8 cellular contexts compared by ENCODE assay signal in the genomic region with DNA sequence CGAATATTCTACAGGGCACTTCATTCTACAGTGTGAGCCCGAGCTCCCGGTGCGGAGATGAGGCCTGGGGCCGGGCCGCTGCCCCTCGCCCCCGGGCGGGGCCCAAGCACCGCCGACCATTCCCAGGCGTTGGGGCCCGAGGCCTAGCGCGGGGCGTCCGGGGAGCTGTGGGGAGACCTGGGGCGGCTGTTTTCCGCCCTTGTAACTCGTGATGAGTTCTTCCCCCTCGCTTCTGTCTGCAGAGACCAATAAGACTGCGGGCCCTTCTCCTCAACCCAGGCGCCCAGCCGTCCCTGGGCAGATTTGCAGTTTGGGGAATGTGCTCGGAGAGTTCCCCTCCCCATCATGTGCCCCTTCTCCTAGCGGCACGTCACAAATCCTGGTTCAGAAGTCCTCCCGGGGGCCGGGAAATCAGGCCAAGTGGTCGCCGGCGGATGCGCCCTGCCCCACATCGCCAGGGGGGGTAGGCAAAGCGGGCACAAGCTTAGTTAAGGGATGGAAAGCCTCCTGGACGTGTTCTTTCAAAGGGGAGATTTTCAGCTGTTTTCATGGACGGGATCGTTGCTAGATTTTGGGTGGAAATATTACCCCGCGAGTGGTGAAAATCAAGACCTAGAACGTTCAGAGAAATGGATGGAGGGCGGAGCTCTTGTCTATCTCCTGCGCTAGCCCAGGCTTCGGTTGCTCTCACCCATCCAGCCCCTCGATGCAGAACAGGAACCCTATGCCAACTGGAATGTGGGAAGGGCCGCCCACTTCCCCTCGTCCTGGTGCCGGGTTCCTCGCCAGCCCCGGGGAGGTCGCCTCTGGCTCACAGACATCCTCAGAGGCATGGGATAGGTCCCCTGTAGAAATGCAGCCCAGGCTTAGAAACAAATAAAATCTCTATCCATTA. TPM values are rescaled to one million over a fixed set of nuclear protein-coding genes. Genes with fewer than 3 reads are reported as not detected.
DNase-seq lines count a peak whose midpoint lies in the region; ATAC-seq and TF ChIP-seq lines count a peak whose summit lies in the region.

No MANE protein-coding gene starts in this region.

- ATAC-seq in GM18505 (IDR thresholded peaks at IDR 0.05; ENCODE audit: unreplicated experiment), result peak; percentile 13
- peak; percentile 22 for ATAC-seq in HG03045 (IDR thresholded peaks at IDR 0.05; ENCODE audit: unreplicated experiment)
- peak in 3 of 4 donors; percentile 1 to 37 (median 15) for ATAC-seq in heart left ventricle
- peak; percentile 67 for ATAC-seq in aorta (ENCODE audit: low FRiP score)

- H3K27me3 ChIP-seq in PC-9 (ENCODE audit: insufficient read depth, low read depth) (no peaks in the 10 kb centered on the region), adipocyte (replicated peaks; ENCODE audit: control insufficient read depth, insufficient read depth, low read length) (no peaks in the 10 kb centered on the region), heart left ventricle (no peaks in the 10 kb centered on the region), parathyroid adenoma (ENCODE audit: control insufficient read depth, insufficient read depth, low read length) (no peaks in the 10 kb centered on the region), aorta (ENCODE audit: control insufficient read depth in 1 of 2, insufficient read depth in 2 of 2, low read length in 1 of 2) (no peaks in the 10 kb centered on the region)

- WGBS in heart left ventricle, 4 donors, result 1 to 6% (median 2%) methylated on average over 34 to 51 of the region's 51 CpGs
- WGBS in aorta, 2 donors, result 1% methylated on average over 49 to 51 of the region's 51 CpGs

- peak overlapping the region; percentile 95 for H2AFZ ChIP-seq in PC-9
- peak overlapping the region; percentile 100 for H2AFZ ChIP-seq in parathyroid adenoma

- H3K36me3 ChIP-seq in PC-9 (ENCODE audit: low read depth) (no peaks in the 10 kb centered on the region), adipocyte (ENCODE audit: control insufficient read depth, insufficient read depth, low read length, severe bottlenecking) (no peaks in the 10 kb centered on the region), heart left ventricle (no peaks in the 10 kb centered on the region), parathyroid adenoma (ENCODE audit: control insufficient read depth, insufficient read depth, low read length) (no peaks in the 10 kb centered on the region), aorta (ENCODE audit: control insufficient read depth in 1 of 2, insufficient read depth in 2 of 2, low read length in 1 of 2) (no peaks in the 10 kb centered on the region)

- intact Hi-C loops in PC-9 (cut with micrococcal nuclease; ENCODE audit: unreplicated experiment), result loop anchor here (2.0 to 5.0 kb wide), 2 partner anchors 316 to 449 kb away; partner anchors contain the start of gene COX7A2L
- intact Hi-C loops in heart left ventricle (cut with DNase I), result no loop called here
- intact Hi-C loops in aorta (cut with DNase I), result no loop called here

- no peaks in the 10 kb centered on the region for H3K9me2 ChIP-seq in PC-9 (ENCODE audit: insufficient read depth)

- H3K4me1 ChIP-seq in PC-9 (replicated peaks; ENCODE audit: insufficient read depth) (peaks cover 9% of the 10 kb centered on the region), adipocyte (ENCODE audit: control insufficient read depth, insufficient read depth, low read length) (peaks cover 18% of the 10 kb centered on the region), heart left ventricle (peaks cover 0 to 27% (median 12%) of the 10 kb centered on the region in 12 donors), parathyroid adenoma (peaks cover 5% of the 10 kb centered on the region), aorta (ENCODE audit: control insufficient read depth in 1 of 2, insufficient read depth in 2 of 2, low read length in 2 of 2) (peaks cover 0 to 4% of the 10 kb centered on the region in 2 donors)

- CTCF ChIA-PET in AG04449 (lab: Yijun Ruan, JAX), result interaction anchor here (0.6 to 7.6 kb wide), 15 partner anchors 11 to 772 kb away, joined by 3 to 75 read pairs (median 3); no protein-coding TSS in a partner anchor
- CTCF ChIA-PET in PC-9 (lab: Charles Lee), result interaction anchor here (0.6 kb wide), 1 partner anchor 312 kb away, joined by 4 read pairs; no protein-coding TSS in a partner anchor

- peak overlapping the region; percentile 70 for H3K4me3 ChIP-seq in AG04449 (ENCODE audit: low read depth, low read length)
- H3K4me3 ChIP-seq in PC-9, result peak overlapping the region; percentile 71
- H3K4me3 ChIP-seq in adipocyte (ENCODE audit: low read length), result peak overlapping the region; percentile 84
- H3K4me3 ChIP-seq in heart left ventricle, result peak overlapping the region; percentile 41 to 84 (median 66)
- H3K4me3 ChIP-seq in parathyroid adenoma (ENCODE audit: low read depth, low read length), result peak overlapping the region; percentile 65
- peak overlapping the region; percentile 15 to 34 for H3K4me3 ChIP-seq in aorta (ENCODE audit: low read length in 2 of 2)

- peaks cover 11% of the 10 kb centered on the region; the same call in 1 of the 2 replicates for H3K9me3 ChIP-seq in PC-9 (ENCODE audit: insufficient read depth, low read depth)
- no peaks in the 10 kb centered on the region for H3K9me3 ChIP-seq in adipocyte (ENCODE audit: control insufficient read depth, low read length)
- peaks cover 0 to 5% (median 0%) of the 10 kb centered on the region in 12 donors for H3K9me3 ChIP-seq in heart left ventricle
- no peaks in the 10 kb centered on the region for H3K9me3 ChIP-seq in parathyroid adenoma (ENCODE audit: control insufficient read depth, low read length)
- no peaks in the 10 kb centered on the region for H3K9me3 ChIP-seq in aorta (ENCODE audit: control insufficient read depth, low read length)

- no peaks in the 10 kb centered on the region for H4K20me1 ChIP-seq in PC-9 (ENCODE audit: insufficient read depth)

- DNase-seq in AG04449 (ENCODE audit: low read depth, low spot score), result no peak
- peak in 1 of 2 experiments; percentile 55 for DNase-seq in PC-9
- DNase-seq in adipocyte (ENCODE audit: low read depth), result peak; percentile 59
- peak; percentile 53 to 77 (median 65) for DNase-seq in heart left ventricle
- peak; percentile 84 for DNase-seq in aorta

- POLR2A ChIA-PET in AG04449 (lab: Yijun Ruan, JAX) (interaction anchor here (0.6 to 1.6 kb wide), 8 partner anchors 10 to 787 kb away, joined by 3 to 8 read pairs (median 4); partner anchors contain the start of genes THADA and ZFP36L2), PC-9 (lab: Charles Lee; ENCODE audit: unreplicated experiment) (interaction anchor here (0.5 to 1.1 kb wide), 5 partner anchors 275 to 864 kb away, joined by 3 to 11 read pairs (median 5); no protein-coding TSS in a partner anchor)

- H3K79me2 ChIP-seq in PC-9 (ENCODE audit: low read depth) (no peaks in the 10 kb centered on the region), parathyroid adenoma (no peaks in the 10 kb centered on the region)

- H3K27ac ChIP-seq in PC-9 (peak overlapping the region; percentile 82), heart left ventricle (peak overlapping the region; percentile 97 to 100 (median 99)), parathyroid adenoma (peak overlapping the region; percentile 99), aorta (ENCODE audit: low read depth in 1 of 2, low read length in 2 of 2) (peak overlapping the region; percentile 20 to 84)

- TF ChIP-seq CTCF in AG04449 (IDR thresholded peaks at IDR 0.05; ENCODE audit: insufficient read depth, low read length, missing control alignments), result no peak
- peak; percentile 6; the same call in 1 of the 2 replicates for TF ChIP-seq CTCF in PC-9 (conservative IDR thresholded peaks at IDR 0.05)
- peak in 1 of 12 donors; percentile 11 for TF ChIP-seq CTCF in heart left ventricle (IDR thresholded peaks at IDR 0.05)
- no peak for TF ChIP-seq CTCF in parathyroid adenoma (IDR thresholded peaks at IDR 0.05)

- H3K4me2 ChIP-seq in PC-9 (peak overlapping the region; percentile 87), parathyroid adenoma (ENCODE audit: low read length) (peak overlapping the region; percentile 71)

- TSS peak; percentile 27 for BruUV-seq in PC-9 (replicated peaks; lab: Mats Ljungman, UMichigan)

- H3K9ac ChIP-seq in adipocyte (ENCODE audit: low read length) (peak overlapping the region; percentile 95), parathyroid adenoma (no peak overlapping the region)

- peaks cover 37% of the 10 kb centered on the region for H3F3A ChIP-seq in PC-9 (ENCODE audit: insufficient read depth, low read depth)

- no peak for TF ChIP-seq POLR2A in GM18505 (IDR thresholded peaks at IDR 0.05; ENCODE audit: borderline replicate concordance, extremely low read depth, insufficient read depth, insufficient read length)
- no peak for TF ChIP-seq POLR2A in heart left ventricle (IDR thresholded peaks at IDR 0.05)

RNA-seq across cellular contexts. Expression of gene HAAO, which starts 18.8 kb away (rescaled TPM):
- total RNA-seq in PC-9 (2021) (0.73 TPM in 1 of 2 replicates, not detected in the other), heart left ventricle (10 to 100 TPM in 1 of 9 donors, 1 to 10 TPM in 8; 1.3 to 10.6 (median 2.2) TPM), aorta (10 to 100 TPM; 22.0 to 29.1 TPM)
- polyA plus RNA-seq in heart left ventricle (1 to 10 TPM; 1.3 to 2.4 TPM), aorta (10 to 100 TPM; 33.4 to 54.5 TPM)

RNA-seq across cellular contexts. Expression of gene OXER1, which starts 47.3 kb away (rescaled TPM):
- not detected in 2 replicates for total RNA-seq in PC-9 (2021)
- total RNA-seq in heart left ventricle, result 1 to 10 TPM in 1 of 9 donors, under 1 TPM in 6, not detected in 2; 0.28 to 2.2 (median 0.48) TPM
- polyA plus RNA-seq in heart left ventricle, result under 1 TPM; 0.22 to 0.53 TPM
- total RNA-seq in aorta, result 1 to 10 TPM; 2.2 to 4.2 TPM
- 1 to 10 TPM; 3.0 to 6.2 TPM for polyA plus RNA-seq in aorta

Comparison
In these comparisons a context has a peak if more than half of its experiments do, and no peak if none do; other contexts are left out.
1. H3K4me3 ChIP-seq: peak in every context shown above with its lines; median percentile 84 in adipocyte; 71 in PC-9; 70 in AG04449; 66 in heart left ventricle; 65 in parathyroid adenoma; 24 in aorta.
2. ATAC-seq: peak in every context shown above with its lines; median percentile 67 in aorta; 22 in HG03045; 15 in heart left ventricle; 13 in GM18505.